20 cellular contexts compared by ENCODE assay signal in genomic region chr10:64173826-64174225, GRCh38.
"Had no signal": no experiment of that assay in that cellular context is flagged by ENCODE, and none has a peak within 500 bp of the region (broad histone marks: within the 10 kb centered on the region; RNA-seq: fewer than 3 reads in every experiment).

No MANE protein-coding gene starts in this region.

- H3K4me1 Mint-ChIP-seq: naive B cell; stimulated activated effector memory CD8-positive, alpha-beta T cell treated with anti-CD3 and anti-CD28 coated beads, Interleukin-12 subunit alpha, Interleukin-12 subunit beta, amount 100 ng/mL, for 72 hours had no signal

- H3K27ac Mint-ChIP-seq: naive B cell; stimulated activated effector memory CD8-positive, alpha-beta T cell treated with anti-CD3 and anti-CD28 coated beads, Interleukin-12 subunit alpha, Interleukin-12 subunit beta, amount 100 ng/mL, for 72 hours; stimulated activated naive CD8-positive, alpha-beta T cell treated with anti-CD3 and anti-CD28 coated beads, Interleukin-15, Interleukin-2, amounts not matched to agents 100 ng/mL and 50 ng/mL, for 24 hours had no signal

- H3K4me1 ChIP-seq: gastrocnemius medialis, left ventricle myocardium inferior, tibial artery, upper lobe of left lung, uterus had no signal

- H3K27me3 Mint-ChIP-seq: naive B cell; stimulated activated naive CD8-positive, alpha-beta T cell treated with anti-CD3 and anti-CD28 coated beads, Interleukin-15, Interleukin-2, amounts not matched to agents 100 ng/mL and 50 ng/mL, for 24 hours had no signal

- H3K36me3 ChIP-seq: gastrocnemius medialis, left ventricle myocardium inferior, ovary, tibial artery, upper lobe of left lung, uterus had no signal

- H3K9me3 ChIP-seq: gastrocnemius medialis, left ventricle myocardium inferior, ovary, tibial artery, upper lobe of left lung, uterus had no signal

- H3K27me3 ChIP-seq: dorsolateral prefrontal cortex, gastrocnemius medialis, ovary, tibial artery, upper lobe of left lung, uterus had no signal

- H3K36me3 Mint-ChIP-seq: naive B cell; stimulated activated effector memory CD8-positive, alpha-beta T cell treated with anti-CD3 and anti-CD28 coated beads, Interleukin-12 subunit alpha, Interleukin-12 subunit beta, amount 100 ng/mL, for 72 hours had no signal

- DNase-seq: cortex of kidney; dorsolateral prefrontal cortex; effector memory CD4-positive, alpha-beta T cell; gastrocnemius medialis; islet precursor cell; left ventricle myocardium inferior; mesenchymal stem cell; midbrain; naive B cell; ovary; right cardiac atrium; stimulated activated CD4-positive, alpha-beta T cell treated with anti-CD3 and anti-CD28 coated beads, Interleukin-4, amount 100 ng/mL, for 1 hour; stimulated activated CD8-positive, alpha-beta memory T cell treated with anti-CD3 and anti-CD28 coated beads, Interleukin-4, amount 100 ng/mL, for 48 hours; tibial artery; upper lobe of left lung; uterus had no signal

- H3K4me3 Mint-ChIP-seq: naive B cell; nephron; stimulated activated effector memory CD8-positive, alpha-beta T cell treated with anti-CD3 and anti-CD28 coated beads, Interleukin-12 subunit alpha, Interleukin-12 subunit beta, amount 100 ng/mL, for 72 hours; stimulated activated naive CD8-positive, alpha-beta T cell treated with anti-CD3 and anti-CD28 coated beads, Interleukin-15, Interleukin-2, amounts not matched to agents 100 ng/mL and 50 ng/mL, for 24 hours had no signal

- H3K4me3 ChIP-seq: gastrocnemius medialis, left ventricle myocardium inferior, lung, ovary, tibial artery, upper lobe of left lung, uterus had no signal

- H3K27ac ChIP-seq: gastrocnemius medialis, left ventricle myocardium inferior, ovary, tibial artery, upper lobe of left lung, uterus had no signal
